ENCODE assay signal across 8 cellular contexts in the genomic region with DNA sequence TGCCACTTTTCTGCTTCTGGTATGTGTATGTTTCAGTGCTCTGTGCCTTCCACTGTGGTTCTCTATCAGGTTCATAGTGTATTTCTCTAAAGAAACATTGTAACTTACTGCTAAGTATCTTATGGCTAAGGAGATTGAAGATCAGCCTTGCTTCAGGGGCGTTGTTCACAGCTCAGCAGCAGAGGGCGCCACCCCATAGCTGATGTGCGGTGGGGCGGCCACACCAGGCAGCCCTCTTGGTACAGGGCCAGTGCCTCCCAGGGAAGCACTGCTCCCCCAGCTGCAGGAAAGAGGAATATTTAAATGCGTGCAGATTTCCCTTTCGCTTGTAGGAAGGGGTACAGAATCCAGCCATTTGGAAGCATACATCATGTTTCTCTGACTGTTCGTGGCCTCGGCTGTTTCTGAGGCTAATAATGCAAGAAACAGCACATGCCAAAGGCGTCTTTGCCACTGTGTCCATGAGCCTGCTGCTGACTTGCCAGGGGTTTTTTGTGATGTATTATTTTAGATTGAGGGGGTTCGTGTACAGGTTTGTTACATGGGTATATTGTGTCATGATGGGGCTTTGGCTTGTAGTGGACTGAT.
DNase-seq lines count a peak whose midpoint lies in the region; ATAC-seq, FAIRE-seq and TF ChIP-seq lines count a peak whose summit lies in the region.
"Not testable (repeated sequence)": the region's sequence is repeated elsewhere in the genome, so short reads cannot be mapped to it uniquely, and the experiment has no call there.

No MANE protein-coding gene starts in this region.

- not testable (repeated sequence) for H3K9me3 Mint-ChIP-seq in activated T-cell treated with anti-CD3 and anti-CD28 coated beads, Interleukin-2, amount 50 U/mL, for 4 hours

- H3K9me1 ChIP-seq in endothelial cell of umbilical vein (replicated peaks; ENCODE audit: control insufficient read depth, extremely low read depth, insufficient read depth, low read length), result not testable (repeated sequence)

- peak; percentile 67 for FAIRE-seq in endothelial cell of umbilical vein (lab: Jason Lieb, UNC)

- not testable (repeated sequence) for H3K36me3 ChIP-seq in endothelial cell of umbilical vein (ENCODE audit: control insufficient read depth in 2 of 2, extremely low read depth in 1 of 2, insufficient read depth in 2 of 2, low read length in 2 of 2)

- H2AFZ ChIP-seq in endothelial cell of umbilical vein (ENCODE audit: low read depth, low read length), result not testable (repeated sequence)

- not testable (repeated sequence) for H3K27me3 Mint-ChIP-seq in activated T-cell treated with anti-CD3 and anti-CD28 coated beads, Interleukin-2, amount 50 U/mL, for 4 hours (ENCODE audit: low read depth)

- not testable (repeated sequence) for H4K20me1 ChIP-seq in endothelial cell of umbilical vein (replicated peaks; ENCODE audit: control insufficient read depth, extremely low read depth, insufficient read depth, low read length)

- dilution Hi-C loops in endothelial cell of umbilical vein (cut with MboI; ENCODE audit: extremely low pct_ligation_motif_present, low sequenced_read_pairs), result not testable (repeated sequence)

- TF ChIP-seq CTCF in endothelial cell of umbilical vein (IDR thresholded peaks at IDR 0.05; ENCODE audit: extremely low read depth in 1 of 2, insufficient read depth in 1 of 2, low read depth in 1 of 2, low read length in 2 of 2), result peak; percentile 59 to 72

- not testable (repeated sequence) for H3K9me3 ChIP-seq in endothelial cell of umbilical vein (replicated peaks; ENCODE audit: control insufficient read depth, insufficient read depth, low read length)

- peak in 12 of 14 donors; percentile 2 to 66 (median 50) for DNase-seq in C1 segment of cervical spinal cord (lab: John Stamatoyannopoulos, UW)
- peak; percentile 33 for DNase-seq in NCI-H128 (lab: John Stamatoyannopoulos, UW; ENCODE audit: unreplicated experiment)
- DNase-seq in SK-MEL-5 (ENCODE audit: low read depth, low spot score), result peak; percentile 77
- peak; percentile 64 for DNase-seq in activated T-cell treated with anti-CD3 and anti-CD28 coated beads, Interleukin-2, amount 50 U/mL, for 4 hours
- DNase-seq in endothelial cell of umbilical vein (ENCODE audit: low read depth, low spot score), result peak; percentile 80
- peak; percentile 75 for DNase-seq in medulla oblongata (ENCODE audit: extremely low spot score)
- peak; percentile 63 to 71 for DNase-seq in stimulated activated CD4-positive, alpha-beta T cell treated with anti-CD3 and anti-CD28 coated beads, Interleukin-4, amount 100 ng/mL, for 48 hours (ENCODE audit: low read depth in 2 of 2)

- not testable (repeated sequence) for H3K27ac ChIP-seq in endothelial cell of umbilical vein (ENCODE audit: insufficient read depth, low read depth, low read length)

- not testable (repeated sequence) for BruUV-seq in endothelial cell of umbilical vein (replicated peaks; lab: Mats Ljungman, UMichigan)

- not testable (repeated sequence) for H3K79me2 ChIP-seq in endothelial cell of umbilical vein (ENCODE audit: control insufficient read depth, insufficient read depth, low read length)

- not testable (repeated sequence) for H3K4me3 ChIP-seq in endothelial cell of umbilical vein (replicated peaks in 1 of 3; ENCODE audit: insufficient read depth in 1 of 3, low read depth in 1 of 3, low read length in 3 of 3)

- intact Hi-C loops in endothelial cell of umbilical vein (cut with micrococcal nuclease), result loop anchor here (1.0 to 2.0 kb wide), 2 partner anchors 116 to 169 kb away; partner anchors contain the start of gene ADORA2B

- H3K36me3 Mint-ChIP-seq in activated T-cell treated with anti-CD3 and anti-CD28 coated beads, Interleukin-2, amount 50 U/mL, for 4 hours (ENCODE audit: insufficient read depth), result not testable (repeated sequence)

- not testable (repeated sequence) for H3K4me2 ChIP-seq in endothelial cell of umbilical vein (ENCODE audit: insufficient read depth, low read length)

- POLR2A ChIA-PET in endothelial cell of umbilical vein (lab: Charles Lee), result not testable (repeated sequence)

- CTCF ChIA-PET in endothelial cell of umbilical vein (lab: Charles Lee), result interaction anchor here (0.6 to 2.6 kb wide), 4 partner anchors 116 to 169 kb away, joined by 3 to 20 read pairs (median 8); partner anchors contain the start of genes ADORA2B, TTC19 and ZSWIM7

- TF ChIP-seq POLR2A in endothelial cell of umbilical vein (IDR thresholded peaks at IDR 0.05; ENCODE audit: low read depth, low read length), result not testable (repeated sequence)

- H3K4me3 Mint-ChIP-seq in activated T-cell treated with anti-CD3 and anti-CD28 coated beads, Interleukin-2, amount 50 U/mL, for 4 hours, result not testable (repeated sequence)

- not testable (repeated sequence) for H3K9ac ChIP-seq in endothelial cell of umbilical vein (replicated peaks; ENCODE audit: extremely low read depth, insufficient read depth, low read length)

- peaks cover 15% of the 10 kb centered on the region for H3K4me1 Mint-ChIP-seq in activated T-cell treated with anti-CD3 and anti-CD28 coated beads, Interleukin-2, amount 50 U/mL, for 4 hours (ENCODE audit: low read depth)

- H3K4me1 ChIP-seq in endothelial cell of umbilical vein (ENCODE audit: control insufficient read depth, extremely low read depth, insufficient read depth, low read length), result not testable (repeated sequence)

- H3K27me3 ChIP-seq in endothelial cell of umbilical vein (ENCODE audit: control insufficient read depth in 2 of 2, insufficient read depth in 2 of 2, low read length in 2 of 2), result not testable (repeated sequence)

- ATAC-seq in GM21423 (IDR thresholded peaks at IDR 0.05; ENCODE audit: unreplicated experiment), result peak; percentile 33
- peak; percentile 64 to 67 for ATAC-seq in activated T-cell treated with anti-CD3 and anti-CD28 coated beads, Interleukin-2, amount 50 U/mL, for 4 hours

- in situ Hi-C loops in SK-MEL-5 (cut with HindIII; ENCODE audit: low pct_unique_long_range_greater_than_20kb, low sequenced_read_pairs), result not testable (repeated sequence)
